Comparison of ENCODE assay signal across 8 cellular contexts in the genomic region with DNA sequence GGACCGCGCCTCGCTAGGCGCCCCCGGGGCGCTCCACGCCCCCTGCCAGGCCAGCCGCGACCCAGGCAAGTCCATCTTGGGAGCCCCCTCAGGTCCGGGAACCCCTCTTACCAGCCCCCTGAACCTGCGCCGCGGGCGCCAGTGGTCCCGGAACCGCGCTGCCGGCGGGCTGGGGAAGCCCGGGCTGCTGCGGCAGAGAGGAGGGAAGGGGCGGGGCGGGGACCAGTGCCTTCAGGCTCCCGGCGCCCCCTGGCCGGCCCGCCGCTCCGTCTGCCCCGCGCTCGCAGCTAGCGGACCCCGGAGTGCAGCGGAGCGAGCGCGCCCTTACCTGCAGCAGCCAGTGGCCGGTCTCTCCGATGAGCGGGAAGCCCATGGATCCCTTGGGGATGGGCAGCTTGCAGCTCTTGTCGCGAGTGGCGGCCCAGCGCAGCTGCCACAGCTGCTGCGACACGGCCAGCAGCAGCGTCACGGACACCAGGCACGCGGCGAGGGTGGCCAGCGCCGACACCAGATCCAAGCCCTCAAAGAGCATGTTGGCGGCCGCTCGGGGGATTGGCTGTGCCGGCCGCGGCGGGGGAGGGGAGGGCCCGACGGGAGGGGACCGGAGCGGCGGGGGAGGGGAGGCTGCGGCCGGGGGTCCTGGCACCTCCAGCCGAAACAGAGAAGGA. TPM values are rescaled to one million over a fixed set of nuclear protein-coding genes. Genes with fewer than 3 reads are reported as not detected.
DNase-seq lines count a peak whose midpoint lies in the region; ATAC-seq and TF ChIP-seq lines count a peak whose summit lies in the region.

Gene CYP26B1, minus strand, starts transcription at position 560 of the 668 bp plus-strand sequence. Its CDS starts 28 bp downstream, at position 532.

- no peak within 1 kb of the TSS for H3K27ac Mint-ChIP-seq in natural killer cell

- peak within 1 kb of the TSS; percentile 90 for H3K4me3 Mint-ChIP-seq in natural killer cell

- POLR2A ChIA-PET in GM10248 (lab: Yijun Ruan, JAX), result no interaction called here
- POLR2A ChIA-PET in RWPE1 (lab: Yijun Ruan, JAX; ENCODE audit: low non-redundant PET), result no interaction called here

- H3K9me3 ChIP-seq in SK-N-MC (ENCODE audit: low read depth, low read length), result no peaks in the 10 kb centered on the region

- no peaks in the 10 kb centered on the region for H3K36me3 ChIP-seq in SK-N-MC (ENCODE audit: insufficient read depth, low read length)

- no peaks in the 10 kb centered on the region for H3K9me3 Mint-ChIP-seq in natural killer cell

- intact Hi-C loops in natural killer cell (cut with micrococcal nuclease), result no loop called here

- H3K9ac ChIP-seq in SK-N-MC (ENCODE audit: insufficient read length), result peak within 1 kb of the TSS; percentile 72

- no peak for TF ChIP-seq CTCF in GM10248 (IDR thresholded peaks at IDR 0.05; ENCODE audit: control extremely low read depth, extremely low read depth, low read depth, missing control alignments)
- TF ChIP-seq CTCF in epithelial cell of proximal tubule (conservative IDR thresholded peaks at IDR 0.05; ENCODE audit: low read depth, low read length), result no peak
- TF ChIP-seq CTCF in natural killer cell (IDR thresholded peaks at IDR 0.05), result no peak
- no peak for TF ChIP-seq CTCF in RWPE1 (conservative IDR thresholded peaks at IDR 0.05; ENCODE audit: low read depth)

- peaks cover 58 to 64% of the 10 kb centered on the region in 2 donors for H3K27me3 Mint-ChIP-seq in natural killer cell (ENCODE audit: low read depth in 2 of 2)

- H3K4me1 Mint-ChIP-seq in natural killer cell, result peaks cover 35 to 43% of the 10 kb centered on the region in 2 donors

- H3K36me3 Mint-ChIP-seq in natural killer cell, result no peaks in the 10 kb centered on the region

- DNase-seq in GM10248 (ENCODE audit: extremely low spot score) (peak; percentile 17), SK-N-MC (ENCODE audit: low read depth, low spot score) (no peak), epithelial cell of proximal tubule (ENCODE audit: low read depth) (no peak), natural killer cell (peak; percentile 15), RWPE1 (ENCODE audit: low spot score) (no peak), GDM1 (lab: John Stamatoyannopoulos, UW) (no peak), germinal center (ENCODE audit: low spot score) (no peak), cerebellar nuclear complex (lab: John Stamatoyannopoulos, UW) (no peak)

- peak within 1 kb of the TSS; percentile 62; the same call in 1 of the 2 replicates for H3K27ac ChIP-seq in SK-N-MC
- no peak within 1 kb of the TSS for H3K27ac ChIP-seq in RWPE1

- CTCF ChIA-PET in GM10248 (lab: Yijun Ruan, JAX), result no interaction called here
- CTCF ChIA-PET in RWPE1 (lab: Yijun Ruan, JAX), result interaction anchor here (1.5 to 1.9 kb wide), 2 partner anchors 224 to 601 kb away, joined by 5 to 6 read pairs; no protein-coding TSS in a partner anchor

- H3K4me3 ChIP-seq in SK-N-MC (peak within 1 kb of the TSS; percentile 81), epithelial cell of proximal tubule (ENCODE audit: low read depth, low read length) (peak within 1 kb of the TSS; percentile 46)

- ATAC-seq in natural killer cell, result no peak

RNA-seq across cellular contexts. Expression of gene CYP26B1, which starts in this region (rescaled TPM):
- total RNA-seq in epithelial cell of proximal tubule (0.17 and 0.36 TPM in 2 replicates), natural killer cell (not detected)

Comparison
In these comparisons a context has a peak if more than half of its experiments do, and no peak if none do; other contexts are left out.
1. Peak in DNase-seq in natural killer cell; RNA of the gene not detected or under 1 TPM.